1 cellular context compared by ENCODE assay signal in the genomic region with DNA sequence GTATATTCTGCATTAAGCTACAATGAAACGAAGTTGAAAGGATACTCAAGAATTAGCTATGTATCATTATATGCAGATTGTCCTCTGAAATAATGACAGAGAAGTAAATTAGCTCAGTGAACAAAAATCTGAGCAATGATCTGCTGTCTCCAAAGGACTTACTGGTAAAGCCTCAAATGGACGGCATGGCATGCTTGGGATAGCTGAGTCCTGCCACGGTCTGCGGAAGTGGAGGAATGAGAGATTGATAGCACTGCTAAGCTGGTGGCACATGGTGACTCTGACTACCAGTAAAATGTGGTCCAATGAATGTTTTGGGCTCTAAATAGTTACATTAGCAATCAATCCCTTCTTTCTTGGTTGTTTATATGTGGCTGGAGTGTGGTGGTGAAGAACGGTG.
TF ChIP-seq lines count a peak whose summit lies in the region.

No MANE protein-coding gene starts in this region.

TF ChIP-seq in IMR-90, 13 proteins besides CTCF, POLR2A, EP300 and RAD21:
- TF ChIP-seq MAZ (IDR thresholded peaks at IDR 0.05; ENCODE audit: borderline replicate concordance, low read depth, low read length) (no peak), FOS (IDR thresholded peaks at IDR 0.05; ENCODE audit: low read depth, low read length) (no peak), RCOR1 (IDR thresholded peaks at IDR 0.05; ENCODE audit: insufficient replicate concordance, low read length) (no peak), NFE2L2 (IDR thresholded peaks at IDR 0.05; ENCODE audit: low read depth, low read length) (no peak), BHLHE40 (IDR thresholded peaks at IDR 0.05; ENCODE audit: low read depth, low read length) (no peak), MAFK (IDR thresholded peaks at IDR 0.05; ENCODE audit: low read depth, low read length) (no peak), CEBPB (IDR thresholded peaks at IDR 0.05; ENCODE audit: low read depth, low read length) (no peak), SMC3 (IDR thresholded peaks at IDR 0.05; ENCODE audit: low read depth, low read length) (no peak), RFX5 (IDR thresholded peaks at IDR 0.05; ENCODE audit: low read depth, low read length) (no peak), MXI1 (IDR thresholded peaks at IDR 0.05; ENCODE audit: borderline replicate concordance, low read depth, low read length) (no peak), CHD1 (IDR thresholded peaks at IDR 0.05; ENCODE audit: low read depth, low read length) (no peak)
- TF ChIP-seq, protein P1, sequence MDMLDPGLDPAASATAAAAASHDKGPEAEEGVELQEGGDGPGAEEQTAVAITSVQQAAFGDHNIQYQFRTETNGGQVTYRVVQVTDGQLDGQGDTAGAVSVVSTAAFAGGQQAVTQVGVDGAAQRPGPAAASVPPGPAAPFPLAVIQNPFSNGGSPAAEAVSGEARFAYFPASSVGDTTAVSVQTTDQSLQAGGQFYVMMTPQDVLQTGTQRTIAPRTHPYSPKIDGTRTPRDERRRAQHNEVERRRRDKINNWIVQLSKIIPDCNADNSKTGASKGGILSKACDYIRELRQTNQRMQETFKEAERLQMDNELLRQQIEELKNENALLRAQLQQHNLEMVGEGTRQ (IDR thresholded peaks at IDR 0.05; ENCODE audit: low read depth, low read length): no peak
- TF ChIP-seq, protein P2, sequence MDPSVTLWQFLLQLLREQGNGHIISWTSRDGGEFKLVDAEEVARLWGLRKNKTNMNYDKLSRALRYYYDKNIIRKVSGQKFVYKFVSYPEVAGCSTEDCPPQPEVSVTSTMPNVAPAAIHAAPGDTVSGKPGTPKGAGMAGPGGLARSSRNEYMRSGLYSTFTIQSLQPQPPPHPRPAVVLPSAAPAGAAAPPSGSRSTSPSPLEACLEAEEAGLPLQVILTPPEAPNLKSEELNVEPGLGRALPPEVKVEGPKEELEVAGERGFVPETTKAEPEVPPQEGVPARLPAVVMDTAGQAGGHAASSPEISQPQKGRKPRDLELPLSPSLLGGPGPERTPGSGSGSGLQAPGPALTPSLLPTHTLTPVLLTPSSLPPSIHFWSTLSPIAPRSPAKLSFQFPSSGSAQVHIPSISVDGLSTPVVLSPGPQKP (IDR thresholded peaks at IDR 0.05; ENCODE audit: borderline replicate concordance, low read depth, low read length): no peak
